In genomic region chr1:243312962-243313634, GRCh38 we compare ENCODE assay signal across 10 cellular contexts. TPM values are rescaled to one million over a fixed set of nuclear protein-coding genes. Genes with fewer than 3 reads are reported as not detected.
DNase-seq lines count a peak whose midpoint lies in the region; ATAC-seq and TF ChIP-seq lines count a peak whose summit lies in the region.
"Had no signal": no experiment of that assay in that cellular context is flagged by ENCODE, and none has a peak within 500 bp of the region (broad histone marks: within the 10 kb centered on the region; RNA-seq: fewer than 3 reads in every experiment).

No MANE protein-coding gene starts in this region.

- H3K9me3 ChIP-seq in spleen, result no peaks in the 10 kb centered on the region

- DNase-seq in activated B cell treated with CpG ODN at 0.5 μM for 24 hours, result no peak
- no peak for DNase-seq in spleen
- no peak for DNase-seq in NCI-H748 (lab: John Stamatoyannopoulos, UW; ENCODE audit: unreplicated experiment)
- DNase-seq in T1000 (lab: John Stamatoyannopoulos, UW), result no peak
- DNase-seq in SHP77 (lab: John Stamatoyannopoulos, UW), result no peak
- DNase-seq in NCI-H2107 (lab: John Stamatoyannopoulos, UW), result no peak
- DNase-seq: activated CD4-positive, alpha-beta T cell treated with anti-CD3 and anti-CD28 coated beads for 36 hours; NCI-H187 had no signal

- no peaks in the 10 kb centered on the region for H3K27me3 Mint-ChIP-seq in activated B cell treated with CpG ODN at 0.5 μM for 24 hours
- H3K27me3 Mint-ChIP-seq: activated CD4-positive, alpha-beta T cell treated with anti-CD3 and anti-CD28 coated beads for 36 hours had no signal

- CTCF ChIA-PET in activated B cell treated with CpG ODN at 0.5 μM for 24 hours (lab: Charles Lee), result interaction anchor here (0.6 to 1.0 kb wide), 2 partner anchors 25 to 30 kb away, joined by 3 to 4 read pairs; no protein-coding TSS in a partner anchor

- peak overlapping the region; percentile 88 for H3K27ac Mint-ChIP-seq in activated B cell treated with CpG ODN at 0.5 μM for 24 hours
- H3K27ac Mint-ChIP-seq: activated CD4-positive, alpha-beta T cell treated with anti-CD3 and anti-CD28 coated beads for 36 hours had no signal

- peak overlapping the region; percentile 71 for H3K4me3 Mint-ChIP-seq in activated B cell treated with CpG ODN at 0.5 μM for 24 hours
- H3K4me3 Mint-ChIP-seq: activated CD4-positive, alpha-beta T cell treated with anti-CD3 and anti-CD28 coated beads for 36 hours had no signal

- intact Hi-C loops in activated B cell treated with CpG ODN at 0.5 μM for 24 hours (cut with micrococcal nuclease) (loop anchor here (1.0 kb wide), 2 partner anchors 26 to 58 kb away; partner anchors contain the start of gene CEP170), spleen (cut with DNase I; ENCODE audit: low total_unique reads) (no loop called here)

- no peak overlapping the region for H3K4me3 ChIP-seq in spleen

- 51 to 75% (median 72%) methylated on average over 5 of the region's 5 CpGs for WGBS in spleen, 5 donors

- no peak for TF ChIP-seq CTCF in activated B cell treated with CpG ODN at 0.5 μM for 24 hours (IDR thresholded peaks at IDR 0.05)
- TF ChIP-seq CTCF in spleen (IDR thresholded peaks at IDR 0.05 in 8 of 11, conservative IDR thresholded peaks at IDR 0.05 in 3 of 11), result no peak

- POLR2A ChIA-PET in activated B cell treated with CpG ODN at 0.5 μM for 24 hours (lab: Charles Lee), result interaction anchor here (0.6 to 3.2 kb wide), 7 partner anchors 17 to 1814 kb away, joined by 3 to 45 read pairs (median 4); partner anchors contain the start of genes CEP170 and SDCCAG8

- ATAC-seq in GM19025 (IDR thresholded peaks at IDR 0.05; ENCODE audit: low read depth, unreplicated experiment) (peak; percentile 17), HG02870 (IDR thresholded peaks at IDR 0.05; ENCODE audit: unreplicated experiment) (peak; percentile 29), activated B cell treated with CpG ODN at 0.5 μM for 24 hours (ENCODE audit: low read depth) (peak; percentile 72)
- ATAC-seq: activated CD4-positive, alpha-beta T cell treated with anti-CD3 and anti-CD28 coated beads for 36 hours had no signal

- no peaks in the 10 kb centered on the region for H3K27me3 ChIP-seq in spleen (replicated peaks in 1 of 7)

- peaks cover 31% of the 10 kb centered on the region for H3K4me1 Mint-ChIP-seq in activated B cell treated with CpG ODN at 0.5 μM for 24 hours

- no peaks in the 10 kb centered on the region for H3K9me3 Mint-ChIP-seq in activated B cell treated with CpG ODN at 0.5 μM for 24 hours

- no peak for TF ChIP-seq POLR2A in spleen (IDR thresholded peaks at IDR 0.05)

- peak overlapping the region in 7 of 8 donors; percentile 15 to 69 (median 55) for H3K27ac ChIP-seq in spleen

- peaks cover 0 to 18% (median 14%) of the 10 kb centered on the region in 6 donors for H3K4me1 ChIP-seq in spleen

- peaks cover 3 to 54% (median 11%) of the 10 kb centered on the region in 6 donors for H3K36me3 ChIP-seq in spleen

- peaks cover 38% of the 10 kb centered on the region for H3K36me3 Mint-ChIP-seq in activated B cell treated with CpG ODN at 0.5 μM for 24 hours (ENCODE audit: low read depth)

RNA-seq across cellular contexts. Expression of gene SDCCAG8, which starts 57.3 kb away (rescaled TPM):
- 33.4 and 41.2 TPM in 2 replicates for total RNA-seq in activated B cell treated with CpG ODN at 0.5 μM for 24 hours
- total RNA-seq in spleen, result 10 to 100 TPM; 37.5 to 79.3 (median 55.1) TPM
- 10 to 100 TPM; 14.8 to 25.4 (median 18.9) TPM for polyA plus RNA-seq in spleen

RNA-seq across cellular contexts. Expression of gene CEP170, which starts 58.0 kb away (rescaled TPM):
- total RNA-seq in activated B cell treated with CpG ODN at 0.5 μM for 24 hours, result 74.3 and 91.9 TPM in 2 replicates
- total RNA-seq in spleen, result 10 to 100 TPM; 59.5 to 92.8 (median 81.7) TPM
- 10 to 100 TPM; 17.3 to 21.2 (median 18.0) TPM for polyA plus RNA-seq in spleen

Comparison
In these comparisons a context has a peak if more than half of its experiments do, and no peak if none do; other contexts are left out.
1. ATAC-seq: peak in every context shown above with its lines; median percentile 72 in activated B cell treated with CpG ODN at 0.5 μM for 24 hours; 29 in HG02870; 17 in GM19025.